In genomic region chr6:42320762-42321161, GRCh38 we compare ENCODE assay signal across 23 cellular contexts.
DNase-seq lines count a peak whose midpoint lies in the region; ATAC-seq and TF ChIP-seq lines count a peak whose summit lies in the region.
"Had no signal": no experiment of that assay in that cellular context is flagged by ENCODE, and none has a peak within 500 bp of the region (broad histone marks: within the 10 kb centered on the region; RNA-seq: fewer than 3 reads in every experiment).

No MANE protein-coding gene starts in this region.

- H3K4me1 Mint-ChIP-seq in HFFc6 (ENCODE audit: low read depth): peaks cover 72% of the 10 kb centered on the region

- peaks cover 34% of the 10 kb centered on the region for H3K36me3 Mint-ChIP-seq in HFFc6 (ENCODE audit: low read depth)
- H3K36me3 Mint-ChIP-seq in activated naive CD4-positive, alpha-beta T cell treated with anti-CD3 and anti-CD28 coated beads, Interleukin-2, amount 50 U/mL, for 72 hours: peaks cover 0 to 29% of the 10 kb centered on the region in 2 donors

- H3K4me3 Mint-ChIP-seq in HFFc6: no peak overlapping the region
- H3K4me3 Mint-ChIP-seq: activated CD8-positive, alpha-beta T cell treated with anti-CD3 and anti-CD28 coated beads, Interleukin-2, amount 10 ng/mL, durations not matched to agents 7 days and 5 days; nephron; stimulated activated naive CD8-positive, alpha-beta T cell treated with anti-CD3 and anti-CD28 coated beads, Interleukin-15, Interleukin-2, amounts not matched to agents 100 ng/mL and 50 ng/mL, for 24 hours had no signal

- peaks cover 6% of the 10 kb centered on the region for H3K9me3 Mint-ChIP-seq in HFFc6
- peaks cover 0 to 4% of the 10 kb centered on the region in 2 donors for H3K9me3 Mint-ChIP-seq in activated naive CD4-positive, alpha-beta T cell treated with anti-CD3 and anti-CD28 coated beads, Interleukin-2, amount 50 U/mL, for 72 hours
- H3K9me3 Mint-ChIP-seq: stimulated activated naive CD8-positive, alpha-beta T cell treated with anti-CD3 and anti-CD28 coated beads, Interleukin-15, Interleukin-2, amounts not matched to agents 100 ng/mL and 50 ng/mL, for 24 hours had no signal

- H3K27ac Mint-ChIP-seq in HFFc6: peak overlapping the region; percentile 65; the same call in 1 of the 2 replicates
- H3K27ac Mint-ChIP-seq in activated naive CD4-positive, alpha-beta T cell treated with anti-CD3 and anti-CD28 coated beads, Interleukin-2, amount 50 U/mL, for 72 hours: peak overlapping the region in 1 of 2 donors; percentile 31
- H3K27ac Mint-ChIP-seq: activated CD8-positive, alpha-beta T cell treated with anti-CD3 and anti-CD28 coated beads, Interleukin-2, amount 10 ng/mL, durations not matched to agents 7 days and 5 days; nephron; stimulated activated naive CD8-positive, alpha-beta T cell treated with anti-CD3 and anti-CD28 coated beads, Interleukin-15, Interleukin-2, amounts not matched to agents 100 ng/mL and 50 ng/mL, for 24 hours had no signal

- no peak for TF ChIP-seq CTCF in HFFc6 (IDR thresholded peaks at IDR 0.05)
- no peak for TF ChIP-seq CTCF in fibroblast of villous mesenchyme (IDR thresholded peaks at IDR 0.05; ENCODE audit: insufficient read depth, low read depth, low read length)

- no peaks in the 10 kb centered on the region for H3K27me3 Mint-ChIP-seq in HFFc6 (ENCODE audit: insufficient read depth)
- H3K27me3 Mint-ChIP-seq: stimulated activated naive CD8-positive, alpha-beta T cell treated with anti-CD3 and anti-CD28 coated beads, Interleukin-15, Interleukin-2, amounts not matched to agents 100 ng/mL and 50 ng/mL, for 24 hours had no signal

- H3K4me3 ChIP-seq in fibroblast of villous mesenchyme (ENCODE audit: low read depth, low read length): no peak overlapping the region
- H3K4me3 ChIP-seq: adrenal gland, breast epithelium, ovary, thoracic aorta, uterus had no signal

- ATAC-seq in activated naive CD4-positive, alpha-beta T cell treated with anti-CD3 and anti-CD28 coated beads, Interleukin-2, amount 50 U/mL, for 72 hours: no peak
- ATAC-seq: activated CD8-positive, alpha-beta T cell treated with anti-CD3 and anti-CD28 coated beads, Interleukin-2, amount 10 ng/mL, durations not matched to agents 7 days and 5 days had no signal

- DNase-seq in EH (ENCODE audit: low read depth): peak; percentile 66
- DNase-seq in HFFc6: peak; percentile 32
- DNase-seq in amniotic epithelial cell (ENCODE audit: low read depth): peak; percentile 68
- DNase-seq in fibroblast of villous mesenchyme (ENCODE audit: low read depth): peak; percentile 65
- DNase-seq in iPS-NIHi11 (ENCODE audit: low spot score): no peak
- no peak for DNase-seq in NCI-H2171 treated with DMSO at 0.1 percent for 48 hours (lab: John Stamatoyannopoulos, UW)
- DNase-seq in activated naive CD4-positive, alpha-beta T cell treated with anti-CD3 and anti-CD28 coated beads, Interleukin-2, amount 50 U/mL, for 72 hours (ENCODE audit: low spot score in 2 of 2): no peak
- DNase-seq: activated CD8-positive, alpha-beta T cell treated with anti-CD3 and anti-CD28 coated beads, Interleukin-2, amount 10 ng/mL, durations not matched to agents 7 days and 5 days; activated T-cell treated with anti-CD3 and anti-CD28 coated beads, Interleukin-2, amount 50 U/mL, for 1 hour; adrenal gland; kidney; NCI-H1105; NCI-H2029; NCI-H2227 treated with DMSO at 0.1 percent for 48 hours; NCI-H774; ovary; RPMI8226; T-helper 1 cell; uterus had no signal

Comparison
In these comparisons a context has a peak if more than half of its experiments do, and no peak if none do; other contexts are left out.
1. DNase-seq: peak in EH (single experiment), HFFc6 (single experiment), amniotic epithelial cell (single experiment) and fibroblast of villous mesenchyme (single experiment); none in iPS-NIHi11 (single experiment), NCI-H2171 treated with DMSO at 0.1 percent for 48 hours (single experiment) and activated naive CD4-positive, alpha-beta T cell treated with anti-CD3 and anti-CD28 coated beads, Interleukin-2, amount 50 U/mL, for 72 hours (0 of 2).